1 cellular context compared by ENCODE assay signal in the genomic region with DNA sequence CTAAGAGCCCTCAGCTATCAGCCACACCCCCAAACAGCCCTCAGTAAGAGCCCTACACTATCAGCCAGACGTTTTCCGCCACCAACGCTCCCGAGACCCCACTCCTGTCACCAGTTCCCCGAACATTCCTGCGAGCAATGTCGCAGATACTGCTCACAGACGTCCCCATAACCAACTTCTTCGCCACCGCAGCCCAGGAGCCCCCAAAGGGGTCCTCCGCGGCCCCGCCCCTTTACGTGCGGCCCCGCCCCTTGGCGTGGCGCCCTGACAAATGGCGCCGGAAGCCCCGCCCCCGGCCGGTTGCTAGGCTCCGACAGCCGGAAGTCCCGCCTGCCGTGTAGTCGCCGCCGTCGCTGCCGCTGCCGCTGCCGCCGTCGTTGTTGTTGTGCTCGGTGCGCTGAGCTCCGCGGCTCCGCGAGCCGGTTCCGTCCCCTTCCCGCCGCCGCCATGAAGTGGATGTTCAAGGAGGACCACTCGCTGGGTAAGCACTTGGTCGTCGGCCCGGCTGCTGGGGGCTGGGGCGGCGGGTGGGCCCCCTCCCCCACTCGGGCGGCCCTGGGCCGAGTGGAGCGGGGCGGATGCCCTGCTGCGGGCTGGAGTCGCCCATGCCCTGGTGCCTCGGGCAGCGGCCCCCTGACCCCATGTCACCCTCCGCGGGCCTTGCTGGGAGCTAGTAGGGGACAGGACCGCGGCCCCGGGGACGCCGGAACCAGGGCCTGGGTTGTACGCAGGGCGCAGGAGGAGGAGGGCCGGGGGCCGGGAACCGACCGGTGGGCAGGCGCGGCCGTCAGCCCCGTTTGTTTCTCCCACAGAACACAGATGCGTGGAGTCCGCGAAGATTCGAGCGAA.
TF ChIP-seq lines count a peak whose summit lies in the region.

A gene with protein sequence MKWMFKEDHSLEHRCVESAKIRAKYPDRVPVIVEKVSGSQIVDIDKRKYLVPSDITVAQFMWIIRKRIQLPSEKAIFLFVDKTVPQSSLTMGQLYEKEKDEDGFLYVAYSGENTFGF (plus strand): TSS at position 340 of the 849 bp plus-strand sequence. CDS start 108 bp downstream, at position 448.

TF ChIP-seq in HEK293, 187 proteins besides CTCF, POLR2A, EP300 and RAD21 (continued from another document and continues in another):
- TF ChIP-seq, protein P1, sequence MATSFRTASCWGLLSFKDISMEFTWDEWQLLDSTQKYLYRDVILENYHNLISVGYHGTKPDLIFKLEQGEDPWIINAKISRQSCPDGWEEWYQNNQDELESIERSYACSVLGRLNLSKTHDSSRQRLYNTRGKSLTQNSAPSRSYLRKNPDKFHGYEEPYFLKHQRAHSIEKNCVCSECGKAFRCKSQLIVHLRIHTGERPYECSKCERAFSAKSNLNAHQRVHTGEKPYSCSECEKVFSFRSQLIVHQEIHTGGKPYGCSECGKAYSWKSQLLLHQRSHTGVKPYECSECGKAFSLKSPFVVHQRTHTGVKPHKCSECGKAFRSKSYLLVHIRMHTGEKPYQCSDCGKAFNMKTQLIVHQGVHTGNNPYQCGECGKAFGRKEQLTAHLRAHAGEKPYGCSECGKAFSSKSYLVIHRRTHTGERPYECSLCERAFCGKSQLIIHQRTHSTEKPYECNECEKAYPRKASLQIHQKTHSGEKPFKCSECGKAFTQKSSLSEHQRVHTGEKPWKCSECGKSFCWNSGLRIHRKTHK (tag by site-specific recombination; IDR thresholded peaks at IDR 0.05): no peak
- TF ChIP-seq, protein P2, sequence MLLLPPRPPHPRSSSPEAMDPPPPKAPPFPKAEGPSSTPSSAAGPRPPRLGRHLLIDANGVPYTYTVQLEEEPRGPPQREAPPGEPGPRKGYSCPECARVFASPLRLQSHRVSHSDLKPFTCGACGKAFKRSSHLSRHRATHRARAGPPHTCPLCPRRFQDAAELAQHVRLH (tag by site-specific recombination; IDR thresholded peaks at IDR 0.05): no peak
- no peak for TF ChIP-seq ZNF658 (tag by site-specific recombination; IDR thresholded peaks at IDR 0.05)
- TF ChIP-seq ZNF670 (tag by site-specific recombination; IDR thresholded peaks at IDR 0.05; ENCODE audit: low read depth): no peak
- no peak for TF ChIP-seq PRDM1 (tag by site-specific recombination; IDR thresholded peaks at IDR 0.05)
- TF ChIP-seq ZNF394 (tag by site-specific recombination; IDR thresholded peaks at IDR 0.05; ENCODE audit: borderline replicate concordance): 0 out of 2 replicates have a peak, but pooled peaks have one; percentile 2
- TF ChIP-seq, protein P3, sequence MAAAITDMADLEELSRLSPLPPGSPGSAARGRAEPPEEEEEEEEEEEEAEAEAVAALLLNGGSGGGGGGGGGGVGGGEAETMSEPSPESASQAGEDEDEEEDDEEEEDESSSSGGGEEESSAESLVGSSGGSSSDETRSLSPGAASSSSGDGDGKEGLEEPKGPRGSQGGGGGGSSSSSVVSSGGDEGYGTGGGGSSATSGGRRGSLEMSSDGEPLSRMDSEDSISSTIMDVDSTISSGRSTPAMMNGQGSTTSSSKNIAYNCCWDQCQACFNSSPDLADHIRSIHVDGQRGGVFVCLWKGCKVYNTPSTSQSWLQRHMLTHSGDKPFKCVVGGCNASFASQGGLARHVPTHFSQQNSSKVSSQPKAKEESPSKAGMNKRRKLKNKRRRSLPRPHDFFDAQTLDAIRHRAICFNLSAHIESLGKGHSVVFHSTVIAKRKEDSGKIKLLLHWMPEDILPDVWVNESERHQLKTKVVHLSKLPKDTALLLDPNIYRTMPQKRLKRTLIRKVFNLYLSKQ (tag by site-specific recombination; IDR thresholded peaks at IDR 0.05; ENCODE audit: borderline replicate concordance): no peak
- no peak for TF ChIP-seq ZNF184 (tag by site-specific recombination; IDR thresholded peaks at IDR 0.05)
- no peak for TF ChIP-seq ZNF623 (tag by site-specific recombination; IDR thresholded peaks at IDR 0.05)
- no peak for TF ChIP-seq ZNF37A (tag by site-specific recombination; IDR thresholded peaks at IDR 0.05)
- no peak for TF ChIP-seq ZNF426 (tag by site-specific recombination; IDR thresholded peaks at IDR 0.05)
- TF ChIP-seq, protein P4, sequence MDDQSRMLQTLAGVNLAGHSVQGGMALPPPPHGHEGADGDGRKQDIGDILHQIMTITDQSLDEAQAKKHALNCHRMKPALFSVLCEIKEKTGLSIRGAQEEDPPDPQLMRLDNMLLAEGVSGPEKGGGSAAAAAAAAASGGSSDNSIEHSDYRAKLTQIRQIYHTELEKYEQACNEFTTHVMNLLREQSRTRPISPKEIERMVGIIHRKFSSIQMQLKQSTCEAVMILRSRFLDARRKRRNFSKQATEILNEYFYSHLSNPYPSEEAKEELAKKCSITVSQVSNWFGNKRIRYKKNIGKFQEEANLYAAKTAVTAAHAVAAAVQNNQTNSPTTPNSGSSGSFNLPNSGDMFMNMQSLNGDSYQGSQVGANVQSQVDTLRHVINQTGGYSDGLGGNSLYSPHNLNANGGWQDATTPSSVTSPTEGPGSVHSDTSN (CRISPR knock-in tag; IDR thresholded peaks at IDR 0.05): 0 out of 2 replicates have a peak, but pooled peaks have one; percentile 60
- TF ChIP-seq, protein P5, sequence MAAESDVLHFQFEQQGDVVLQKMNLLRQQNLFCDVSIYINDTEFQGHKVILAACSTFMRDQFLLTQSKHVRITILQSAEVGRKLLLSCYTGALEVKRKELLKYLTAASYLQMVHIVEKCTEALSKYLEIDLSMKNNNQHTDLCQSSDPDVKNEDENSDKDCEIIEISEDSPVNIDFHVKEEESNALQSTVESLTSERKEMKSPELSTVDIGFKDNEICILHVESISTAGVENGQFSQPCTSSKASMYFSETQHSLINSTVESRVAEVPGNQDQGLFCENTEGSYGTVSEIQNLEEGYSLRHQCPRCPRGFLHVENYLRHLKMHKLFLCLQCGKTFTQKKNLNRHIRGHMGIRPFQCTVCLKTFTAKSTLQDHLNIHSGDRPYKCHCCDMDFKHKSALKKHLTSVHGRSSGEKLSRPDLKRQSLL (tag by site-specific recombination; IDR thresholded peaks at IDR 0.05): no peak
- peak; percentile 74 for TF ChIP-seq ZBTB8A (tag by site-specific recombination; IDR thresholded peaks at IDR 0.05)
- TF ChIP-seq ZNF777 (tag by site-specific recombination; IDR thresholded peaks at IDR 0.05; ENCODE audit: borderline replicate concordance): peak; percentile 75; the same call in 1 of the 2 replicates
- no peak for TF ChIP-seq ZBTB1 (tag by site-specific recombination; IDR thresholded peaks at IDR 0.05)
- peak; percentile 68 for TF ChIP-seq ZNF341 (tag by site-specific recombination; IDR thresholded peaks at IDR 0.05; ENCODE audit: low read depth)
- TF ChIP-seq GLI2 (tag by site-specific recombination; IDR thresholded peaks at IDR 0.05; ENCODE audit: borderline replicate concordance, low read depth): no peak
- TF ChIP-seq, protein P6, sequence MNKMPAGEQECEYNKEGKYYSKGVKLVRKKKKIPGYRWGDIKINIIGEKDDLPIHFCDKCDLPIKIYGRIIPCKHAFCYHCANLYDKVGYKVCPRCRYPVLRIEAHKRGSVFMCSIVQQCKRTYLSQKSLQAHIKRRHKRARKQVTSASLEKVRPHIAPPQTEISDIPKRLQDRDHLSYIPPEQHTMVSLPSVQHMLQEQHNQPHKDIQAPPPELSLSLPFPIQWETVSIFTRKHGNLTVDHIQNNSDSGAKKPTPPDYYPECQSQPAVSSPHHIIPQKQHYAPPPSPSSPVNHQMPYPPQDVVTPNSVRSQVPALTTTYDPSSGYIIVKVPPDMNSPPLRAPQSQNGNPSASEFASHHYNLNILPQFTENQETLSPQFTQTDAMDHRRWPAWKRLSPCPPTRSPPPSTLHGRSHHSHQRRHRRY (tag by site-specific recombination; IDR thresholded peaks at IDR 0.05): no peak
- no peak for TF ChIP-seq OSR2 (tag by site-specific recombination; IDR thresholded peaks at IDR 0.05)
- no peak for TF ChIP-seq SALL2 (tag by site-specific recombination; IDR thresholded peaks at IDR 0.05; ENCODE audit: borderline replicate concordance)
- TF ChIP-seq, protein P7, sequence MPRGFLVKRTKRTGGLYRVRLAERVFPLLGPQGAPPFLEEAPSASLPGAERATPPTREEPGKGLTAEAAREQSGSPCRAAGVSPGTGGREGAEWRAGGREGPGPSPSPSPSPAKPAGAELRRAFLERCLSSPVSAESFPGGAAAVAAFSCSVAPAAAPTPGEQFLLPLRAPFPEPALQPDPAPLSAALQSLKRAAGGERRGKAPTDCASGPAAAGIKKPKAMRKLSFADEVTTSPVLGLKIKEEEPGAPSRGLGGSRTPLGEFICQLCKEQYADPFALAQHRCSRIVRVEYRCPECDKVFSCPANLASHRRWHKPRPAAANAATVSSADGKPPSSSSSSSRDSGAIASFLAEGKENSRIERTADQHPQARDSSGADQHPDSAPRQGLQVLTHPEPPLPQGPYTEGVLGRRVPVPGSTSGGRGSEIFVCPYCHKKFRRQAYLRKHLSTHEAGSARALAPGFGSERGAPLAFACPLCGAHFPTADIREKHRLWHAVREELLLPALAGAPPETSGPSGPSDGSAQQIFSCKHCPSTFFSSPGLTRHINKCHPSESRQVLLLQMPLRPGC (tag by site-specific recombination; IDR thresholded peaks at IDR 0.05): no peak
- 0 out of 2 replicates have a peak, but pooled peaks have one; percentile 22 for TF ChIP-seq ZFHX2 (tag by site-specific recombination; conservative IDR thresholded peaks at IDR 0.05)
- TF ChIP-seq ZNF324 (tag by site-specific recombination; IDR thresholded peaks at IDR 0.05): no peak
- no peak for TF ChIP-seq ZNF548 (tag by site-specific recombination; IDR thresholded peaks at IDR 0.05)
- TF ChIP-seq ZNF114 (tag by site-specific recombination; IDR thresholded peaks at IDR 0.05): no peak
- TF ChIP-seq ZNF768 (tag by site-specific recombination; IDR thresholded peaks at IDR 0.05): no peak
- TF ChIP-seq ZNF366 (tag by site-specific recombination; conservative IDR thresholded peaks at IDR 0.05): no peak
- peak; percentile 61; the same call in 1 of the 2 replicates for TF ChIP-seq KLF7 (tag by site-specific recombination; IDR thresholded peaks at IDR 0.05; ENCODE audit: borderline replicate concordance)
- no peak for TF ChIP-seq ZNF214 (tag by site-specific recombination; IDR thresholded peaks at IDR 0.05; ENCODE audit: borderline replicate concordance)
- TF ChIP-seq ZNF239 (tag by site-specific recombination; IDR thresholded peaks at IDR 0.05): no peak
- no peak for TF ChIP-seq YY2 (tag by site-specific recombination; IDR thresholded peaks at IDR 0.05)
- no peak for TF ChIP-seq GLI4 (tag by site-specific recombination; IDR thresholded peaks at IDR 0.05)
- no peak for TF ChIP-seq ZNF19 (tag by site-specific recombination; IDR thresholded peaks at IDR 0.05; ENCODE audit: low read depth)
- no peak for TF ChIP-seq YY1 (tag by site-specific recombination; IDR thresholded peaks at IDR 0.05)
- TF ChIP-seq, protein P8, sequence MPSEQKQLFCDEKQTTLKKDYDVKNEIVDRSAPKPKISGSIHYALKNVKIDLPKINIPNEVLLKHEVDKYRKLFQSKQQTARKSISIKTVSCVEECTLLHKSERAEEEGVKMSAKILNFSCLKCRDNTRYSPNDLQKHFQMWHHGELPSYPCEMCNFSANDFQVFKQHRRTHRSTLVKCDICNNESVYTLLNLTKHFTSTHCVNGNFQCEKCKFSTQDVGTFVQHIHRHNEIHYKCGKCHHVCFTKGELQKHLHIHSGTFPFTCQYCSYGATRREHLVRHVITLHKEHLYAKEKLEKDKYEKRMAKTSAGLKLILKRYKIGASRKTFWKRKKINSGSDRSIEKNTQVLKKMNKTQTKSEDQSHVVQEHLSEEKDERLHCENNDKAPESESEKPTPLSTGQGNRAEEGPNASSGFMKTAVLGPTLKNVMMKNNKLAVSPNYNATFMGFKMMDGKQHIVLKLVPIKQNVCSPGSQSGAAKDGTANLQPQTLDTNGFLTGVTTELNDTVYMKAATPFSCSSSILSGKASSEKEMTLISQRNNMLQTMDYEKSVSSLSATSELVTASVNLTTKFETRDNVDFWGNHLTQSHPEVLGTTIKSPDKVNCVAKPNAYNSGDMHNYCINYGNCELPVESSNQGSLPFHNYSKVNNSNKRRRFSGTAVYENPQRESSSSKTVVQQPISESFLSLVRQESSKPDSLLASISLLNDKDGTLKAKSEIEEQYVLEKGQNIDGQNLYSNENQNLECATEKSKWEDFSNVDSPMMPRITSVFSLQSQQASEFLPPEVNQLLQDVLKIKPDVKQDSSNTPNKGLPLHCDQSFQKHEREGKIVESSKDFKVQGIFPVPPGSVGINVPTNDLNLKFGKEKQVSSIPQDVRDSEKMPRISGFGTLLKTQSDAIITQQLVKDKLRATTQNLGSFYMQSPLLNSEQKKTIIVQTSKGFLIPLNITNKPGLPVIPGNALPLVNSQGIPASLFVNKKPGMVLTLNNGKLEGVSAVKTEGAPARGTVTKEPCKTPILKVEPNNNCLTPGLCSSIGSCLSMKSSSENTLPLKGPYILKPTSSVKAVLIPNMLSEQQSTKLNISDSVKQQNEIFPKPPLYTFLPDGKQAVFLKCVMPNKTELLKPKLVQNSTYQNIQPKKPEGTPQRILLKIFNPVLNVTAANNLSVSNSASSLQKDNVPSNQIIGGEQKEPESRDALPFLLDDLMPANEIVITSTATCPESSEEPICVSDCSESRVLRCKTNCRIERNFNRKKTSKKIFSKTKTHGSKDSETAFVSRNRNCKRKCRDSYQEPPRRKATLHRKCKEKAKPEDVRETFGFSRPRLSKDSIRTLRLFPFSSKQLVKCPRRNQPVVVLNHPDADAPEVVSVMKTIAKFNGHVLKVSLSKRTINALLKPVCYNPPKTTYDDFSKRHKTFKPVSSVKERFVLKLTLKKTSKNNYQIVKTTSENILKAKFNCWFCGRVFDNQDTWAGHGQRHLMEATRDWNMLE (tag by site-specific recombination; conservative IDR thresholded peaks at IDR 0.05; ENCODE audit: low read depth): no peak
- TF ChIP-seq OVOL3 (tag by site-specific recombination; IDR thresholded peaks at IDR 0.05): no peak
- peak; percentile 64 for TF ChIP-seq ZXDB (tag by site-specific recombination; IDR thresholded peaks at IDR 0.05)
- TF ChIP-seq ZNF664 (tag by site-specific recombination; IDR thresholded peaks at IDR 0.05): no peak
- TF ChIP-seq HOXC10 (CRISPR knock-in tag; IDR thresholded peaks at IDR 0.05): no peak
- TF ChIP-seq ZNF335 (tag by site-specific recombination; conservative IDR thresholded peaks at IDR 0.05): no peak; the same call in 1 of the 2 replicates
- TF ChIP-seq, protein P9, sequence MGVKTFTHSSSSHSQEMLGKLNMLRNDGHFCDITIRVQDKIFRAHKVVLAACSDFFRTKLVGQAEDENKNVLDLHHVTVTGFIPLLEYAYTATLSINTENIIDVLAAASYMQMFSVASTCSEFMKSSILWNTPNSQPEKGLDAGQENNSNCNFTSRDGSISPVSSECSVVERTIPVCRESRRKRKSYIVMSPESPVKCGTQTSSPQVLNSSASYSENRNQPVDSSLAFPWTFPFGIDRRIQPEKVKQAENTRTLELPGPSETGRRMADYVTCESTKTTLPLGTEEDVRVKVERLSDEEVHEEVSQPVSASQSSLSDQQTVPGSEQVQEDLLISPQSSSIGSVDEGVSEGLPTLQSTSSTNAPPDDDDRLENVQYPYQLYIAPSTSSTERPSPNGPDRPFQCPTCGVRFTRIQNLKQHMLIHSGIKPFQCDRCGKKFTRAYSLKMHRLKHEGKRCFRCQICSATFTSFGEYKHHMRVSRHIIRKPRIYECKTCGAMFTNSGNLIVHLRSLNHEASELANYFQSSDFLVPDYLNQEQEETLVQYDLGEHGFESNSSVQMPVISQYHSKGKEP (tag by site-specific recombination; IDR thresholded peaks at IDR 0.05): no peak
